ENCODE assay signal across 19 cellular contexts in genomic region chr7:158467562-158467961, GRCh38.
DNase-seq lines count a peak whose midpoint lies in the region; ATAC-seq lines count a peak whose summit lies in the region.
"Had no signal": no experiment of that assay in that cellular context is flagged by ENCODE, and none has a peak within 500 bp of the region (broad histone marks: within the 10 kb centered on the region; RNA-seq: fewer than 3 reads in every experiment).

No MANE protein-coding gene starts in this region.

- H3K27ac ChIP-seq in HUES6 (ENCODE audit: low read depth, low read length), result peak overlapping the region; percentile 25; the same call in 1 of the 2 replicates
- H3K27ac ChIP-seq in iPS-18a (ENCODE audit: low read length), result peak overlapping the region; percentile 47
- H3K27ac ChIP-seq: 22Rv1, BLaER1, HL-60, KMS-11 had no signal

- DNase-seq in NCI-H2171 treated with DMSO at 0.1 percent for 48 hours (lab: John Stamatoyannopoulos, UW) (peak; percentile 4), NCI-H2171 (lab: John Stamatoyannopoulos, UW) (no peak), posterior vena cava (ENCODE audit: low spot score) (peak; percentile 15)
- DNase-seq: Calu3; CD4-positive, alpha-beta memory T cell; DND-41; EL; HFFc6 had no signal

- H3K4me1 ChIP-seq in HUES6 (ENCODE audit: control insufficient read depth, insufficient read depth, low read length) (peaks cover 27% of the 10 kb centered on the region), iPS-18a (ENCODE audit: control insufficient read depth, low read depth, low read length) (peaks cover 33% of the 10 kb centered on the region)

- H3K27me3 ChIP-seq in HUES6 (ENCODE audit: control insufficient read depth, insufficient read depth, low read length) (no peaks in the 10 kb centered on the region), iPS-18a (ENCODE audit: control insufficient read depth, insufficient read depth, low read length) (no peaks in the 10 kb centered on the region)
- H3K27me3 ChIP-seq: BLaER1 had no signal

- H3K9ac ChIP-seq in HUES6 (ENCODE audit: low read length), result peak overlapping the region; percentile 44
- no peak overlapping the region for H3K9ac ChIP-seq in iPS-18a (ENCODE audit: low read length)
- H3K9ac ChIP-seq: BLaER1, KMS-11 had no signal

- H3K36me3 ChIP-seq in HUES6 (ENCODE audit: control insufficient read depth, insufficient read depth, low read length) (no peaks in the 10 kb centered on the region), iPS-18a (ENCODE audit: control insufficient read depth, low read depth, low read length) (no peaks in the 10 kb centered on the region)
- H3K36me3 ChIP-seq: BLaER1 had no signal

- intact Hi-C loops in posterior vena cava (cut with DNase I), result no loop called here

- H3K9me3 ChIP-seq in HUES6 (ENCODE audit: control insufficient read depth, insufficient read depth, low read depth, low read length) (peaks cover 10% of the 10 kb centered on the region; the same call in 1 of the 2 replicates), iPS-18a (ENCODE audit: control insufficient read depth, low read depth, low read length) (no peaks in the 10 kb centered on the region)
- H3K9me3 ChIP-seq: BLaER1 had no signal

- ATAC-seq in HG03442 (IDR thresholded peaks at IDR 0.05; ENCODE audit: unreplicated experiment), result no peak
- ATAC-seq in HG03108 (IDR thresholded peaks at IDR 0.05; ENCODE audit: unreplicated experiment), result no peak
- ATAC-seq in HG03342 (IDR thresholded peaks at IDR 0.05; ENCODE audit: unreplicated experiment), result no peak
- ATAC-seq: GM12878, HCT116 had no signal

- H3K4me3 ChIP-seq in HUES6 (ENCODE audit: low read depth, low read length), result no peak overlapping the region
- peak overlapping the region; percentile 11 for H3K4me3 ChIP-seq in iPS-18a (ENCODE audit: low read length)
- H3K4me3 ChIP-seq: BLaER1, GM12878 had no signal
